17 cellular contexts compared by ENCODE assay signal in genomic region chr2:31079665-31080064, GRCh38. TPM values are rescaled to one million over a fixed set of nuclear protein-coding genes. Genes with fewer than 3 reads are reported as not detected.
DNase-seq lines count a peak whose midpoint lies in the region; FAIRE-seq and TF ChIP-seq lines count a peak whose summit lies in the region.
"Had no signal": no experiment of that assay in that cellular context is flagged by ENCODE, and none has a peak within 500 bp of the region (broad histone marks: within the 10 kb centered on the region; RNA-seq: fewer than 3 reads in every experiment).

No MANE protein-coding gene starts in this region.

- H3K27me3 ChIP-seq in OCI-LY3 (ENCODE audit: low read depth, low read length), result no peaks in the 10 kb centered on the region
- no peaks in the 10 kb centered on the region for H3K27me3 ChIP-seq in H1 (replicated peaks in 1 of 4; ENCODE audit: control insufficient read depth in 3 of 4, extremely low read depth in 1 of 4, insufficient read depth in 3 of 4, low read length in 3 of 4)
- no peaks in the 10 kb centered on the region for H3K27me3 ChIP-seq in osteoblast (ENCODE audit: insufficient read depth, low read length)
- H3K27me3 ChIP-seq: upper lobe of right lung had no signal

- H3K4ac ChIP-seq in H1 (replicated peaks; ENCODE audit: insufficient read length, low read depth, low read length), result no peak overlapping the region

- TF ChIP-seq EP300 in H1 (IDR thresholded peaks at IDR 0.05; ENCODE audit: borderline replicate concordance in 1 of 2, low read depth in 2 of 2, low read length in 2 of 2), result no peak

- no peaks in the 10 kb centered on the region for H3K23me2 ChIP-seq in H1 (ENCODE audit: low read depth, low read length)

- no peak overlapping the region for H3K56ac ChIP-seq in H1 (replicated peaks; ENCODE audit: insufficient read length, low read depth, low read length)

- H4K8ac ChIP-seq in H1 (ENCODE audit: extremely low read depth, insufficient read depth, low read length), result no peak overlapping the region

- no peak for FAIRE-seq in H1 (lab: Jason Lieb, UNC)

- H3K9ac ChIP-seq in OCI-LY3 (ENCODE audit: low read length) (no peak overlapping the region), H1 (replicated peaks in 1 of 4; ENCODE audit: extremely low read depth in 1 of 4, low read depth in 3 of 4, low read length in 3 of 4) (no peak overlapping the region)

- POLR2A ChIA-PET in H1 (lab: Charles Lee; ENCODE audit: partially characterized antibody), result no interaction called here

- H3K36me3 ChIP-seq in OCI-LY3 (replicated peaks; ENCODE audit: low read depth, low read length) (peaks cover 48% of the 10 kb centered on the region), H1 (ENCODE audit: control insufficient read depth in 2 of 4, insufficient read depth in 4 of 4, low read length in 3 of 4) (peaks cover 0 to 2% (median 0%) of the 10 kb centered on the region in 4 experiments; a peak in 1 of 8 replicates), osteoblast (ENCODE audit: insufficient read depth, low read length) (no peaks in the 10 kb centered on the region)
- H3K36me3 ChIP-seq: upper lobe of right lung had no signal

- H2AFZ ChIP-seq in OCI-LY3 (ENCODE audit: low read depth, low read length) (no peak overlapping the region), H1 (ENCODE audit: low read length) (no peak overlapping the region), osteoblast (ENCODE audit: low read length) (no peak overlapping the region)

- H3K18ac ChIP-seq in H1 (ENCODE audit: extremely low read depth, low read length), result no peak overlapping the region

- H2BK12ac ChIP-seq in H1 (ENCODE audit: low read depth, low read length), result no peak overlapping the region

- H3K4me2 ChIP-seq in OCI-LY3 (ENCODE audit: low read length) (no peak overlapping the region), H1 (ENCODE audit: insufficient read depth in 1 of 2, low read depth in 2 of 2, low read length in 2 of 2) (no peak overlapping the region), osteoblast (ENCODE audit: insufficient read depth, low read length) (no peak overlapping the region)

- H3K4me1 ChIP-seq in OCI-LY3 (ENCODE audit: low read length) (0 out of 2 replicates have a peak, but pooled peaks cover 3% of the 10 kb centered on the region), H1 (replicated peaks in 1 of 4; ENCODE audit: control insufficient read depth in 3 of 4, insufficient read depth in 4 of 4, low read length in 3 of 4) (peaks cover 0 to 8% (median 3%) of the 10 kb centered on the region in 4 experiments; a peak in 3 of 7 replicates), osteoblast (ENCODE audit: insufficient read depth, low read length) (no peaks in the 10 kb centered on the region)
- H3K4me1 ChIP-seq: upper lobe of right lung had no signal

- TF ChIP-seq RAD21 in H1 (IDR thresholded peaks at IDR 0.05 in 1 of 2, conservative IDR thresholded peaks at IDR 0.05 in 1 of 2; ENCODE audit: low read depth in 2 of 2, low read length in 2 of 2), result peak; percentile 51 to 71

- DNase-seq in ELR (ENCODE audit: low read depth), result peak; percentile 2
- peak in 1 of 2 experiments; percentile 74 for DNase-seq in H1 (ENCODE audit: low read depth in 1 of 2, low spot score in 2 of 2)
- no peak for DNase-seq in osteoblast (ENCODE audit: insufficient read length, low spot score, missing footprints)
- DNase-seq in NCI-H524 (lab: John Stamatoyannopoulos, UW), result no peak
- DNase-seq in stimulated activated CD4-positive, alpha-beta T cell treated with anti-CD3 and anti-CD28 coated beads, Interleukin-4, amount 100 ng/mL, for 4 hours, result no peak
- no peak for DNase-seq in H4 (ENCODE audit: low spot score)
- DNase-seq: activated gamma-delta T cell treated with Interleukin-2 at 50 U/mL for 16 hours; CD8-positive, alpha-beta T cell; effector CD4-positive, alpha-beta T cell; GDM1; Kasumi-1; NCI-H1930; NCI-H748 treated with DMSO at 0.1 percent for 48 hours; stimulated activated CD4-positive, alpha-beta T cell treated with anti-CD3 and anti-CD28 coated beads, Interleukin-1b, Interleukin-23, amount 100 ng/mL, for 48 hours; upper lobe of right lung had no signal

- CTCF ChIA-PET in H1 (lab: Charles Lee; ENCODE audit: partially characterized antibody), result interaction anchor here (0.7 to 4.3 kb wide), 28 partner anchors 9 to 366 kb away, joined by 3 to 26 read pairs (median 4); no protein-coding TSS in a partner anchor

- H2AK5ac ChIP-seq in H1 (ENCODE audit: low read depth, low read length), result no peak overlapping the region

- no peak overlapping the region for H3K27ac ChIP-seq in OCI-LY3 (ENCODE audit: low read length)
- H3K27ac ChIP-seq in H1 (ENCODE audit: low read depth, low read length), result no peak overlapping the region
- H3K27ac ChIP-seq in osteoblast (ENCODE audit: low read depth, low read length), result no peak overlapping the region
- H3K27ac ChIP-seq: upper lobe of right lung had no signal

- H3K79me1 ChIP-seq in H1 (ENCODE audit: low read depth, low read length), result no peaks in the 10 kb centered on the region

- H2BK5ac ChIP-seq in H1 (ENCODE audit: low read depth, low read length), result no peak overlapping the region

- no peak overlapping the region for H2BK20ac ChIP-seq in H1 (ENCODE audit: low read length)

- TF ChIP-seq CTCF in OCI-LY3 (IDR thresholded peaks at IDR 0.05; ENCODE audit: low read depth, low read length) (0 out of 2 replicates have a peak, but pooled peaks have one; percentile 23), H1 (IDR thresholded peaks at IDR 0.05; ENCODE audit: control extremely low read depth in 1 of 3, insufficient read depth in 1 of 3, low read depth in 1 of 3, low read length in 3 of 3) (peak; percentile 75 to 82 (median 81)), osteoblast (IDR thresholded peaks at IDR 0.05; ENCODE audit: extremely low read depth, low read depth, low read length) (peak; percentile 5)

- no peak overlapping the region for H4K91ac ChIP-seq in H1 (replicated peaks; ENCODE audit: insufficient read length, low read length)

- H3K79me2 ChIP-seq in OCI-LY3 (ENCODE audit: low read length), result peaks cover 95% of the 10 kb centered on the region
- H3K79me2 ChIP-seq in H1 (ENCODE audit: control insufficient read depth in 1 of 2, insufficient read depth in 2 of 2, low read length in 2 of 2), result no peaks in the 10 kb centered on the region
- H3K79me2 ChIP-seq in osteoblast (ENCODE audit: insufficient read depth, low read length), result no peaks in the 10 kb centered on the region

- H4K20me1 ChIP-seq in OCI-LY3 (ENCODE audit: insufficient read depth, low read length), result peaks cover 86% of the 10 kb centered on the region
- peaks cover 0 to 3% of the 10 kb centered on the region in 2 experiments for H4K20me1 ChIP-seq in H1 (replicated peaks in 1 of 2; ENCODE audit: control insufficient read depth in 1 of 2, insufficient read depth in 2 of 2, low read length in 2 of 2)
- H4K20me1 ChIP-seq in osteoblast (ENCODE audit: insufficient read depth, low read length), result no peaks in the 10 kb centered on the region

- whole genome bisulfite sequencing in H1 (ENCODE audit: extremely low coverage in 1 of 2, insufficient coverage in 1 of 2, insufficient read length in 1 of 2, insufficient replicate concordance in 2 of 2, low coverage in 1 of 2, low lambda C conversion rate in 2 of 2, missing lambda C conversion rate in 1 of 2), 2 experiments, result 95% methylated on average over 5 of the region's 5 CpGs; no CpG with 5 or more reads in 1 of the 2 experiments

- H3K4me3 ChIP-seq in OCI-LY3 (ENCODE audit: low read length), result no peak overlapping the region
- no peak overlapping the region for H3K4me3 ChIP-seq in H1 (ENCODE audit: extremely low read depth in 1 of 4, insufficient read depth in 2 of 4, low read depth in 3 of 4, low read length in 4 of 4)
- no peak overlapping the region for H3K4me3 ChIP-seq in osteoblast (ENCODE audit: insufficient read depth, low read length)
- H3K4me3 ChIP-seq: upper lobe of right lung had no signal

- no peak overlapping the region for H2BK15ac ChIP-seq in H1 (ENCODE audit: low read length)

- no peak overlapping the region for H2BK120ac ChIP-seq in H1 (replicated peaks; ENCODE audit: low read depth, low read length)

- H3K9me3 ChIP-seq in OCI-LY3 (ENCODE audit: insufficient read depth, low read length), result no peaks in the 10 kb centered on the region
- no peaks in the 10 kb centered on the region for H3K9me3 ChIP-seq in H1 (ENCODE audit: insufficient read depth in 2 of 2, low read depth in 1 of 2, low read length in 1 of 2)
- H3K9me3 ChIP-seq in osteoblast (ENCODE audit: low read depth, low read length), result no peaks in the 10 kb centered on the region
- H3K9me3 ChIP-seq: upper lobe of right lung had no signal

- H3K14ac ChIP-seq in H1 (ENCODE audit: insufficient read length), result no peak overlapping the region

- no peak overlapping the region for H3K23ac ChIP-seq in H1 (ENCODE audit: insufficient read length)

- H4K5ac ChIP-seq in H1 (ENCODE audit: insufficient read length, low read depth, low read length), result no peak overlapping the region

- no peak for TF ChIP-seq POLR2A in H1 (IDR thresholded peaks at IDR 0.05; ENCODE audit: control extremely low read depth in 1 of 2, low read depth in 2 of 2, low read length in 2 of 2)

TF ChIP-seq in H1, 55 proteins besides CTCF, POLR2A, EP300 and RAD21:
- TF ChIP-seq HDAC2 (IDR thresholded peaks at IDR 0.05; ENCODE audit: borderline replicate concordance in 1 of 2, low read depth in 2 of 2, low read length in 2 of 2) (no peak), E2F6 (IDR thresholded peaks at IDR 0.05) (no peak), BACH1 (IDR thresholded peaks at IDR 0.05; ENCODE audit: low read length) (no peak)
TF ChIP-seq in H1: peak in this region for 0.

RNA-seq across cellular contexts. Expression of gene GALNT14, which starts 58.6 kb away (rescaled TPM):
- 10.3 and 13.7 TPM in 2 replicates for total RNA-seq in H1 (2021; fragmentation: NEBNext Ultra II Directional; extraction: Animal tissue kit (Norgen Biotek cat#: 25700))
- 12.6 and 13.0 TPM in 2 replicates for polyA plus RNA-seq in H1 (2011; rRNA removed)
- 13.1 TPM for polyA plus RNA-seq in H1 (2011; cell fraction: cytosol; rRNA removed)
- polyA plus RNA-seq in H1 (2011; cell fraction: nucleus; rRNA removed), result 23.3 TPM
- polyA plus RNA-seq in H1 (2012, experiment 1 of 2), result 12.9 to 14.8 TPM (median 13.4 TPM) in 4 replicates
- polyA plus RNA-seq in H1 (2012, experiment 2 of 2), result 9.4 TPM
- 9.8 TPM for polyA plus RNA-seq in H1 (2013, experiment 1 of 2)
- 11.3 TPM for polyA plus RNA-seq in H1 (2013, experiment 2 of 2)
- polyA minus RNA-seq in H1 (2011; rRNA and poly(A)+ RNA removed), result 22.0 and 28.4 TPM in 2 replicates
- 13.0 TPM for polyA minus RNA-seq in H1 (2011; cell fraction: cytosol; rRNA and poly(A)+ RNA removed)
- polyA minus RNA-seq in H1 (2011; cell fraction: nucleus; rRNA and poly(A)+ RNA removed), result 17.2 TPM
- not detected in 2 replicates for total RNA-seq in osteoblast
- 12.2 and 12.9 TPM in 2 replicates for total RNA-seq in H4 (2014; rRNA removed; shearing (Covaris generic))
- total RNA-seq: CD8-positive, alpha-beta T cell; pulmonary artery endothelial cell had no signal

Comparison
In these comparisons a context has a peak if more than half of its experiments do, and no peak if none do; other contexts are left out.
1. CTCF ChIP-seq: peak in every context shown above with its lines; median percentile 81 in H1; 23 in OCI-LY3; 5 in osteoblast.
2. RNA of gene GALNT14, which starts 58.6 kb away (total RNA-seq): 10.3 to 13.7 TPM in H1 and 12.2 to 12.9 TPM in H4; not detected in osteoblast; every median in the first group is over 10 times any median in the second.